ENCODE assay signal across 9 cellular contexts in the genomic region with DNA sequence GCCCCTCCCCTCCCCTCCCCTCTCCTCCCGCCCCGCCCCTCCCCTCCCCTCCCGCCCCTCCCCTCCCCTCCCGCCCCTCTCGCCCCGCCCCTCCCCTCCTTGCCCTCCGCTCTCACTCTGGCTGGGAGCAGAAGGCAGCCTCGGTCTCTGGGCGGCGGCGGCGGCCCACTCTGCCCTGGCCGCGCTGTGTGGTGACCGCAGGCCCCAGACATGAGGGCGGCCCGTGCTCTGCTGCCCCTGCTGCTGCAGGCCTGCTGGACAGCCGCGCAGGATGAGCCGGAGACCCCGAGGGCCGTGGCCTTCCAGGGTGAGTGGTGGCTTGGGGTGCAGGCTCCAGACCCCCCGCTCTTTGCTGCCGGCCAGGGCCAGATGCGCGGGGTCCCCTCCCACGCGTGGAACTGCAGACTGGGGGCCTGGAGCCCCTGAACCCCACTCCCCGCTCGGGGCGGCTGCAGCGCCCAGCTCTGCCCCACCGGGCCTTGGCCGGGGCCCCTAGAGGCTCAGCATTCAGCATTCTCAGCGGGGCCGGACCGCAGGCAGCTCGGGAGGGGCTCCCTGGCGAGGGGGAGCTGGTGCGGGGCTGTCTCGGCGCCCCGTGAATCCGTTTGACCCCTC. TPM values are rescaled to one million over a fixed set of nuclear protein-coding genes. Genes with fewer than 3 reads are reported as not detected.
DNase-seq lines count a peak whose midpoint lies in the region; ATAC-seq, FAIRE-seq and TF ChIP-seq lines count a peak whose summit lies in the region.
"Had no signal": no experiment of that assay in that cellular context is flagged by ENCODE, and none has a peak within 500 bp of the region (broad histone marks: within the 10 kb centered on the region; RNA-seq: fewer than 3 reads in every experiment).

TSS of gene COL6A1 (plus strand) at position 130 of the 615 bp plus-strand sequence. CDS start at position 211, 81 bp downstream.

- H3K4me2 ChIP-seq in PC-3 (ENCODE audit: low read length) (peak within 1 kb of the TSS; percentile 97), K562 (ENCODE audit: insufficient read depth, low read length) (peak within 1 kb of the TSS; percentile 76)

- peak within 1 kb of the TSS; percentile 63 for H2AFZ ChIP-seq in PC-3 (ENCODE audit: low read length)
- H2AFZ ChIP-seq in K562 (ENCODE audit: low read depth, low read length), result peak within 1 kb of the TSS; percentile 81

- no TSS peak for BruUV-seq in PC-3 (replicated peaks; lab: Mats Ljungman, UMichigan)
- no TSS peak for BruUV-seq in K562 (replicated peaks; lab: Mats Ljungman, UMichigan)

- DNase-seq in DMS53 (lab: John Stamatoyannopoulos, UW) (peak; percentile 75), DMS53 treated with DMSO at 0.1 percent for 48 hours (lab: John Stamatoyannopoulos, UW; ENCODE audit: unreplicated experiment) (no peak), PC-3 (peak; percentile 50), K562 (ENCODE audit: extremely low read depth in 1 of 4, low spot score in 3 of 4) (peak in 3 of 4 experiments; percentile 85 to 90 (median 90)), hepatic stellate cell (ENCODE audit: low spot score) (peak; percentile 84), pulmonary artery endothelial cell (ENCODE audit: low read depth, low spot score) (no peak), NCI-H774 (lab: John Stamatoyannopoulos, UW) (no peak)

- FAIRE-seq in K562 (lab: Jason Lieb, UNC), result no peak
- FAIRE-seq: A204.1 had no signal

- H3K9me2 ChIP-seq in PC-3 (replicated peaks; ENCODE audit: low read length), result no peaks in the 10 kb centered on the region

- H3K4me3 ChIP-seq in PC-3 (ENCODE audit: low read length) (peak within 1 kb of the TSS; percentile 88), K562 (peak within 1 kb of the TSS; percentile 23)

- ATAC-seq in PC-3, result peak; percentile 37
- ATAC-seq in K562, result peak; percentile 78
- ATAC-seq in HG02852 (IDR thresholded peaks at IDR 0.05; ENCODE audit: unreplicated experiment), result no peak

- TF ChIP-seq CTCF in PC-3 (conservative IDR thresholded peaks at IDR 0.05; ENCODE audit: low read depth, low read length) (no peak), K562 (IDR thresholded peaks at IDR 0.05 in 2 of 3, conservative IDR thresholded peaks at IDR 0.05 in 1 of 3; ENCODE audit: insufficient read depth in 2 of 3, low read depth in 1 of 3, low read length in 3 of 3) (no peak)

- no peak for TF ChIP-seq RAD21 in K562 (CRISPR knock-in tag; conservative IDR thresholded peaks at IDR 0.05 in 1 of 2, IDR thresholded peaks at IDR 0.05 in 1 of 2)

- H3F3A ChIP-seq in PC-3 (ENCODE audit: low read length, unreplicated experiment), result peaks cover 4% of the 10 kb centered on the region

- H3K9ac ChIP-seq in PC-3 (ENCODE audit: low read length), result peak within 1 kb of the TSS; percentile 98
- H3K9ac ChIP-seq in K562 (ENCODE audit: insufficient read depth in 1 of 2, low read depth in 2 of 2, low read length in 2 of 2), result peak within 1 kb of the TSS; percentile 26 to 83; a peak in 3 of 4 replicates

- CTCF ChIA-PET in PC-3 (lab: Charles Lee), result interaction anchor here (2.0 kb wide), 1 partner anchor 8 kb away, joined by 7 read pairs; no protein-coding TSS in a partner anchor
- CTCF ChIA-PET in K562 (lab: Yijun Ruan, JAX; ENCODE audit: low intra/inter-chr PET ratio), result no interaction called here

- H4K20me1 ChIP-seq in PC-3 (ENCODE audit: low read length) (peaks cover 22% of the 10 kb centered on the region), K562 (replicated peaks; ENCODE audit: control insufficient read depth, insufficient read depth, low read length) (peaks cover 5% of the 10 kb centered on the region; the same call in 1 of the 2 replicates)

- H3K9me1 ChIP-seq in K562 (ENCODE audit: control insufficient read depth, insufficient read depth, low read length), result peaks cover 2% of the 10 kb centered on the region

- POLR2A ChIA-PET in PC-3 (lab: Charles Lee; ENCODE audit: unreplicated experiment) (interaction anchor here (0.7 kb wide), 1 partner anchor 18 kb away, joined by 8 read pairs; no protein-coding TSS in a partner anchor), K562 (lab: Yijun Ruan, JAX) (interaction anchor here (0.6 to 2.1 kb wide), 3 partner anchors 13 to 600 kb away, joined by 3 to 5 read pairs (median 3); no protein-coding TSS in a partner anchor)

- in situ Hi-C loops in K562 (cut with MboI), result no loop called here

- no peak for TF ChIP-seq POLR2A in K562 (conservative IDR thresholded peaks at IDR 0.05)

- H3K36me3 ChIP-seq in PC-3 (ENCODE audit: low read depth, low read length) (peaks cover 21% of the 10 kb centered on the region), K562 (ENCODE audit: control insufficient read depth, insufficient read depth, low read length) (no peaks in the 10 kb centered on the region)

- 10% methylated on average over 34 of the region's 44 CpGs for WGBS in K562 (ENCODE audit: insufficient coverage, low coverage, missing lambda C conversion rate)

- H3K9me3 ChIP-seq in PC-3 (ENCODE audit: low read length), result no peaks in the 10 kb centered on the region
- H3K9me3 ChIP-seq in K562 (replicated peaks; ENCODE audit: control insufficient read depth, insufficient read depth, low read depth, low read length), result no peaks in the 10 kb centered on the region; the same call in 1 of the 2 replicates

- TF ChIP-seq EP300 in K562 (IDR thresholded peaks at IDR 0.05; ENCODE audit: low read length), result no peak

- H3K27me3 ChIP-seq in PC-3 (ENCODE audit: low read length) (no peaks in the 10 kb centered on the region), K562 (ENCODE audit: control insufficient read depth in 2 of 2, insufficient read depth in 2 of 2, low read length in 2 of 2) (peaks cover 23 to 58% of the 10 kb centered on the region in 2 experiments; a peak in 4 of 5 replicates)

- intact Hi-C loops in PC-3 (cut with micrococcal nuclease), result loop anchor here (5.0 kb wide), 1 partner anchor 71 kb away; no protein-coding TSS in a partner anchor
- intact Hi-C loops in K562 (cut with micrococcal nuclease), result no loop called here

- H3K4me1 ChIP-seq in PC-3 (ENCODE audit: insufficient read depth, low read length) (peaks cover 44% of the 10 kb centered on the region), K562 (replicated peaks in 1 of 2; ENCODE audit: control insufficient read depth in 2 of 2, insufficient read depth in 2 of 2, low read length in 2 of 2) (peaks cover 6 to 54% of the 10 kb centered on the region in 2 experiments; a peak in 4 of 5 replicates)

- H3K27ac ChIP-seq in PC-3 (ENCODE audit: low read length), result peak within 1 kb of the TSS; percentile 84
- peak within 1 kb of the TSS; percentile 7; the same call in 1 of the 3 replicates for H3K27ac ChIP-seq in K562 (ENCODE audit: extremely low read depth, low read depth, low read length)

- H3K79me2 ChIP-seq in PC-3 (ENCODE audit: low read length) (peaks cover 60% of the 10 kb centered on the region), K562 (ENCODE audit: control insufficient read depth, insufficient read depth, low read length) (no peaks in the 10 kb centered on the region)

TF ChIP-seq in K562, 482 proteins besides CTCF, POLR2A, EP300 and RAD21 (continues in another document):
- TF ChIP-seq, protein P1, sequence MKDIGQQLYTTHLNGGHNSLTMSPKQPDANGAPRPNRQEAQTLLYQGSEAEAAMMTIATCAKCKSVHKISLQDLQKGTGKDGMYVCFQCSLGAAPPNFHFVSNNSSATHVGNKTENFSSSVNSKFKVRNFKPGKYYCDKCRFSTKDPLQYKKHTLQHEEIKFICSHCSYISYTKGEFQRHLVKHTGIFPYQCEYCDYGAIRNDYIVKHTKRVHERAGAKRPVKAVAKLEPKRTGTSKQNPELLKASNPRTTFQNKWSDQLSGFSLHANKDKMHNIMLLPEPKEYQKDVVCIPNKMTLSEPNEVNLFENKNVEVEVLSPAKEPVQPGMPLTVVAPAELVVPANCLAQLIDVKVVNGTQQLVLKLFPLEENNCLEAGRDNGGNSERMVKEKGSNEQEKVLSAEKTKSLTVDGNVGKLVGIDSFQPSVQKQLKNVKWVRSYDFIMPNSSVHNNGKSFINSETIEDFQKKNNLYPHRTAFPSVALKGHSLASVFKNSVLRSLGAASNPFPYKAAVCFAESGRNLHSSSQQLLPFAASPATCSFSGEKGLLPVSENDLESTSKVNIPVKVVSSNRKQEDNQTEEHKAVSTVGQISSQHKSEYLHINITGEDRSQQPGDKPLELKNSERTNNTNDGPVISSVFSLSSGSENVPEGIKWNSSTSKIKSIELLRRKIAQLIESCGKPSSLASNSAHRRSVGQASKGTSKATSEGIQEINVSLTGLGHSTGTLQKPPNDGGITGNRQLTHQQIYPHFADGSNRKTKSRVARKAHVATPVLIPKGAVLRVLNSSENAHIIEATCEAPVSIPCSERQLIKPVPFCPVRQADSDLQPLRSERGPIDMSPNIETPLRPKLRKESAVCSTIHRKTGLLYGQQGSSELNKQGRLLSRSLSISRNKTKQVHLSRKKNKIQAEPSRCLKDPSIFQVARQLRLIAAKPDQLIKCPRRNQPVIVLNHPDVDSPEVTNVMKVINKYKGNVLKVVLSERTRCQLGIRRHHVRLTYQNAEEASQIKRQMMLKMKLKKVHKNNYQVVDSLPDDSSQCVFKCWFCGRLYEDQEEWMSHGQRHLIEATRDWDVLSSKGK (CRISPR knock-in tag; IDR thresholded peaks at IDR 0.05), result no peak
- TF ChIP-seq JUN (IDR thresholded peaks at IDR 0.05; ENCODE audit: borderline replicate concordance, low read depth, low read length) (no peak), JUN (CRISPR knock-in tag; IDR thresholded peaks at IDR 0.05; ENCODE audit: borderline replicate concordance) (no peak), TAF1 (IDR thresholded peaks at IDR 0.05; ENCODE audit: control insufficient read depth, extremely low read depth, insufficient read depth, low read length, severe bottlenecking) (peak; percentile 10)

RNA-seq across cellular contexts. Expression of gene COL6A1, which starts in this region (rescaled TPM):
- total RNA-seq in PC-3 (2014; rRNA removed) (487 and 628 TPM in 2 replicates), K562 (2014; rRNA removed) (0.14 and 0.53 TPM in 2 replicates), K562 (2014; rRNA removed; fragmentation: Illumina TruSeq; extraction: Trizol) (0.13 TPM in 1 of 2 replicates, not detected in the other), K562 (2015; rRNA removed; fragmentation: Illumina TruSeq; extraction: Trizol) (0.04 and 0.14 TPM in 2 replicates), K562 (2021) (1.2 and 1.3 TPM in 2 replicates), pulmonary artery endothelial cell (15.8 and 18.7 TPM in 2 replicates)
- total RNA-seq in K562 (2011; cell fraction: chromatin; rRNA removed; ENCODE audit: low replicate concordance), result 0.32 and 1.5 TPM in 2 replicates
- 1.7 and 3.8 TPM in 2 replicates for total RNA-seq in K562 (2011; cell fraction: nucleolus; rRNA removed)
- total RNA-seq in K562 (2011; cell fraction: nucleoplasm; rRNA removed), result 1.2 and 1.4 TPM in 2 replicates
- polyA plus RNA-seq in K562 (2011; rRNA removed) (0.10 and 0.39 TPM in 2 replicates), K562 (2014; fragmentation: Illumina TruSeq; extraction: Trizol) (0.07 and 0.21 TPM in 2 replicates), K562 (2014; fragmentation: Nextera tagmentation; extraction: Ambion mirVana) (not detected), K562 (2014; rRNA removed) (0.50 and 0.76 TPM in 2 replicates)
- 0.21 and 0.48 TPM in 2 replicates for polyA plus RNA-seq in K562 (2011; cell fraction: cytosol; rRNA removed)
- 3.8 and 4.4 TPM in 2 replicates for polyA plus RNA-seq in K562 (2011; cell fraction: nucleus; rRNA removed)
- 0.57 and 1.5 TPM in 2 replicates for polyA plus RNA-seq in K562 (2012)
- not detected in 2 replicates for polyA minus RNA-seq in K562 (2011; rRNA and poly(A)+ RNA removed)
- polyA minus RNA-seq in K562 (2011; cell fraction: cytosol; rRNA and poly(A)+ RNA removed), result 1.5 TPM in 1 of 2 replicates, not detected in the other
- 0.40 and 1.2 TPM in 2 replicates for polyA minus RNA-seq in K562 (2011; cell fraction: nucleus; rRNA and poly(A)+ RNA removed)

Comparison
In these comparisons a context has a peak if more than half of its experiments do, and no peak if none do; other contexts are left out.
1. RNA of gene COL6A1 (total RNA-seq): 487 to 628 TPM in PC-3; 15.8 to 18.7 TPM in pulmonary artery endothelial cell and 0.04 to 3.8 TPM in K562; every median in the first group is over 10 times any median in the second.
2. DNase-seq: peak in DMS53 (single experiment), PC-3 (single experiment), K562 (3 of 4) and hepatic stellate cell (single experiment); none in DMS53 treated with DMSO at 0.1 percent for 48 hours (single experiment), pulmonary artery endothelial cell (single experiment) and NCI-H774 (single experiment).